21 cellular contexts compared by ENCODE assay signal in the genomic region with DNA sequence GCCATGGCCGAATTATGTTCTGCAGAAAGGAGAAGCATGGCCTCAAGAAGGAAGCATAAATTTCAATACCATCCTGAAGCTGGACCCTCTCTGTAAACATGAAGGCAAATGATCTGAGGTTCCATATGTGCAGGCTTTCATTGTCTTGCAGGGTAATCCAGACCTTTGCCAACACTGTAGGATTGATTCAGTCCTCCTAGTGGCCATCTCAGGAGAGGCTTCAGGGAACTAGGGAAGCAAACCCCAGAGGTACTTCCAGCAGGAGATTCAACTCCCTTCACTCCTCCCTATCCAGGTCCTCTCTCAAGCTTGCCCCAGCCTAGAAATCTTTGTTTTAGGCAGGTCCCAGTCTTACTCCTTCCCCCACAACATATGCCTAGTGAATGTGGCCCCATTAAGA.
"Had no signal": no experiment of that assay in that cellular context is flagged by ENCODE, and none has a peak within 500 bp of the region (broad histone marks: within the 10 kb centered on the region; RNA-seq: fewer than 3 reads in every experiment).

No MANE protein-coding gene starts in this region.

- DNase-seq: activated B cell treated with CpG ODN at 0.5 μM for 24 hours; activated CD4-positive, alpha-beta memory T cell treated with anti-CD3 and anti-CD28 coated beads, Interleukin-2, amount 10 ng/mL, durations not matched to agents 7 days and 5 days; activated CD4-positive, alpha-beta T cell treated with anti-CD3 and anti-CD28 coated beads for 48 hours; activated naive CD4-positive, alpha-beta T cell; activated naive CD8-positive, alpha-beta T cell treated with anti-CD3 and anti-CD28 coated beads for 36 hours; activated T-cell treated with anti-CD3 and anti-CD28 coated beads, Interleukin-2, amount 50 U/mL, for 1 hour; amniotic stem cell; dermis blood vessel endothelial cell; effector memory CD8-positive, alpha-beta T cell; foreskin melanocyte; hypothalamus; left ventricle myocardium inferior; mammary epithelial cell; nephron progenitor cell; occipital lobe; retina; spleen; stimulated activated naive B cell treated with anti-CD40 and anti-IgM and Interleukin-4, amounts not matched to agents 10 μg/mL and 1 μg/mL and 100 μg/mL, for 72 hours; thyroid gland had no signal

- H3K4me3 Mint-ChIP-seq: activated B cell treated with CpG ODN at 0.5 μM for 24 hours; activated CD4-positive, alpha-beta memory T cell treated with anti-CD3 and anti-CD28 coated beads, Interleukin-2, amount 10 ng/mL, durations not matched to agents 7 days and 5 days; activated naive CD8-positive, alpha-beta T cell treated with anti-CD3 and anti-CD28 coated beads for 36 hours; activated T-helper 17 cell treated with anti-CD3 and anti-CD28 coated beads, Interleukin-2, amount 50 U/mL, for 72 hours; effector memory CD8-positive, alpha-beta T cell; nephron progenitor cell; stimulated activated naive B cell treated with anti-CD40 and anti-IgM and Interleukin-4, amounts not matched to agents 10 μg/mL and 1 μg/mL and 100 μg/mL, for 72 hours had no signal

- H3K27ac Mint-ChIP-seq: activated B cell treated with CpG ODN at 0.5 μM for 24 hours; activated CD4-positive, alpha-beta memory T cell treated with anti-CD3 and anti-CD28 coated beads, Interleukin-2, amount 10 ng/mL, durations not matched to agents 7 days and 5 days; activated naive CD8-positive, alpha-beta T cell treated with anti-CD3 and anti-CD28 coated beads for 36 hours; activated T-helper 17 cell treated with anti-CD3 and anti-CD28 coated beads, Interleukin-2, amount 50 U/mL, for 72 hours; effector memory CD8-positive, alpha-beta T cell; nephron progenitor cell; stimulated activated naive B cell treated with anti-CD40 and anti-IgM and Interleukin-4, amounts not matched to agents 10 μg/mL and 1 μg/mL and 100 μg/mL, for 72 hours had no signal

- H3K27me3 Mint-ChIP-seq: activated B cell treated with CpG ODN at 0.5 μM for 24 hours; activated CD4-positive, alpha-beta memory T cell treated with anti-CD3 and anti-CD28 coated beads, Interleukin-2, amount 10 ng/mL, durations not matched to agents 7 days and 5 days; activated naive CD8-positive, alpha-beta T cell treated with anti-CD3 and anti-CD28 coated beads for 36 hours; activated T-helper 17 cell treated with anti-CD3 and anti-CD28 coated beads, Interleukin-2, amount 50 U/mL, for 72 hours; effector memory CD8-positive, alpha-beta T cell; stimulated activated naive B cell treated with anti-CD40 and anti-IgM and Interleukin-4, amounts not matched to agents 10 μg/mL and 1 μg/mL and 100 μg/mL, for 72 hours had no signal

- H3K27me3 ChIP-seq: cardiac muscle cell, spleen, thyroid gland had no signal

- H3K27ac ChIP-seq: cardiac muscle cell, left ventricle myocardium inferior, spleen, thyroid gland had no signal

- H3K4me1 Mint-ChIP-seq: activated B cell treated with CpG ODN at 0.5 μM for 24 hours; activated CD4-positive, alpha-beta memory T cell treated with anti-CD3 and anti-CD28 coated beads, Interleukin-2, amount 10 ng/mL, durations not matched to agents 7 days and 5 days; activated naive CD8-positive, alpha-beta T cell treated with anti-CD3 and anti-CD28 coated beads for 36 hours; activated T-helper 17 cell treated with anti-CD3 and anti-CD28 coated beads, Interleukin-2, amount 50 U/mL, for 72 hours; nephron progenitor cell; stimulated activated naive B cell treated with anti-CD40 and anti-IgM and Interleukin-4, amounts not matched to agents 10 μg/mL and 1 μg/mL and 100 μg/mL, for 72 hours had no signal

- H3K36me3 ChIP-seq: cardiac muscle cell, left ventricle myocardium inferior, spleen, thyroid gland had no signal

- H3K4me3 ChIP-seq: cardiac muscle cell, left ventricle myocardium inferior, spleen, thyroid gland had no signal

- ATAC-seq: activated T-helper 17 cell treated with anti-CD3 and anti-CD28 coated beads, Interleukin-2, amount 50 U/mL, for 72 hours; effector memory CD8-positive, alpha-beta T cell; stimulated activated naive B cell treated with anti-CD40 and anti-IgM and Interleukin-4, amounts not matched to agents 10 μg/mL and 1 μg/mL and 100 μg/mL, for 72 hours had no signal

- H3K36me3 Mint-ChIP-seq: activated naive CD8-positive, alpha-beta T cell treated with anti-CD3 and anti-CD28 coated beads for 36 hours; stimulated activated naive B cell treated with anti-CD40 and anti-IgM and Interleukin-4, amounts not matched to agents 10 μg/mL and 1 μg/mL and 100 μg/mL, for 72 hours had no signal

- H3K4me1 ChIP-seq: left ventricle myocardium inferior, spleen, thyroid gland had no signal

- H3K9me3 ChIP-seq: thyroid gland had no signal
